In genomic region chr12:109153711-109154434, GRCh38 we compare ENCODE assay signal across 8 cellular contexts. TPM values are rescaled to one million over a fixed set of nuclear protein-coding genes. Genes with fewer than 3 reads are reported as not detected.
DNase-seq lines count a peak whose midpoint lies in the region; ATAC-seq and TF ChIP-seq lines count a peak whose summit lies in the region.

No MANE protein-coding gene starts in this region.

- no peak for ATAC-seq in CD8-positive, alpha-beta T cell
- no peak for ATAC-seq in HG03521 (IDR thresholded peaks at IDR 0.05; ENCODE audit: unreplicated experiment)

- no peaks in the 10 kb centered on the region for H3K36me3 ChIP-seq in CD8-positive, alpha-beta T cell (ENCODE audit: insufficient read depth, low read length)
- H3K36me3 ChIP-seq in OCI-LY3 (replicated peaks; ENCODE audit: low read depth, low read length) (no peaks in the 10 kb centered on the region), ectodermal cell (ENCODE audit: control insufficient read depth, insufficient read depth, low read length) (no peaks in the 10 kb centered on the region), mucosa of stomach (ENCODE audit: control insufficient read depth, insufficient read depth, low read length) (no peaks in the 10 kb centered on the region)

- H2AFZ ChIP-seq in OCI-LY3 (ENCODE audit: low read depth, low read length): no peak overlapping the region

- peaks cover 20% of the 10 kb centered on the region for H3K4me1 ChIP-seq in CD8-positive, alpha-beta T cell (ENCODE audit: insufficient read depth, low read length)
- peaks cover 5% of the 10 kb centered on the region; the same call in 1 of the 2 replicates for H3K4me1 ChIP-seq in OCI-LY3 (ENCODE audit: low read length)
- no peaks in the 10 kb centered on the region for H3K4me1 ChIP-seq in ectodermal cell (ENCODE audit: control insufficient read depth, insufficient read depth, low read length)
- peaks cover 18% of the 10 kb centered on the region for H3K4me1 ChIP-seq in mucosa of stomach (ENCODE audit: control insufficient read depth, insufficient read depth, low read length)

- H3K9me3 ChIP-seq in CD8-positive, alpha-beta T cell (ENCODE audit: low read length): no peaks in the 10 kb centered on the region
- H3K9me3 ChIP-seq in OCI-LY3 (ENCODE audit: insufficient read depth, low read length): no peaks in the 10 kb centered on the region
- no peaks in the 10 kb centered on the region for H3K9me3 ChIP-seq in ectodermal cell (ENCODE audit: control insufficient read depth, low read length)
- H3K9me3 ChIP-seq in mucosa of stomach (ENCODE audit: control insufficient read depth, low read length): no peaks in the 10 kb centered on the region

- no peaks in the 10 kb centered on the region for H3K27me3 ChIP-seq in CD8-positive, alpha-beta T cell (ENCODE audit: insufficient read depth, low read length)
- peaks cover 21% of the 10 kb centered on the region for H3K27me3 ChIP-seq in OCI-LY3 (ENCODE audit: low read depth, low read length)
- H3K27me3 ChIP-seq in ectodermal cell (ENCODE audit: control insufficient read depth, insufficient read depth, low read length, poor library complexity, severe bottlenecking): peaks cover 22% of the 10 kb centered on the region
- H3K27me3 ChIP-seq in mucosa of stomach (ENCODE audit: control insufficient read depth, insufficient read depth, low read length): no peaks in the 10 kb centered on the region

- CTCF ChIA-PET in CD8-positive, alpha-beta T cell (lab: Charles Lee): interaction anchor here (1.7 kb wide), 1 partner anchor 42 kb away, joined by 6 read pairs; no protein-coding TSS in a partner anchor

- H3K4me2 ChIP-seq in OCI-LY3 (ENCODE audit: low read length): peak overlapping the region; percentile 49

- peak in 2 of 7 experiments; percentile 12 to 51 for DNase-seq in CD8-positive, alpha-beta T cell
- DNase-seq in NK-92 (lab: John Stamatoyannopoulos, UW; ENCODE audit: unreplicated experiment): no peak
- DNase-seq in amniotic stem cell (lab: John Stamatoyannopoulos, UW): no peak
- no peak for DNase-seq in AML-193 (lab: John Stamatoyannopoulos, UW)

- peaks cover 3% of the 10 kb centered on the region for H3K27me3 Mint-ChIP-seq in CD8-positive, alpha-beta T cell (ENCODE audit: low read depth)

- H3K79me2 ChIP-seq in OCI-LY3 (ENCODE audit: low read length): no peaks in the 10 kb centered on the region

- H3K9ac ChIP-seq in OCI-LY3 (ENCODE audit: low read length): no peak overlapping the region
- H3K9ac ChIP-seq in mucosa of stomach (ENCODE audit: low read length): peak overlapping the region; percentile 66

- no peak for TF ChIP-seq CTCF in CD8-positive, alpha-beta T cell (IDR thresholded peaks at IDR 0.05)
- TF ChIP-seq CTCF in OCI-LY3 (IDR thresholded peaks at IDR 0.05; ENCODE audit: low read depth, low read length): no peak

- WGBS in ectodermal cell, 2 experiments: 55 to 58% methylated on average over 22 of the region's 22 CpGs

- peak overlapping the region; percentile 10 for H3K27ac ChIP-seq in CD8-positive, alpha-beta T cell (ENCODE audit: low read depth, low read length)
- H3K27ac ChIP-seq in OCI-LY3 (ENCODE audit: low read length) (no peak overlapping the region), ectodermal cell (ENCODE audit: insufficient read depth, low read depth, low read length, poor library complexity, severe bottlenecking) (no peak overlapping the region)

- peaks cover 3% of the 10 kb centered on the region for H3K36me3 Mint-ChIP-seq in CD8-positive, alpha-beta T cell

- POLR2A ChIA-PET in CD8-positive, alpha-beta T cell (lab: Charles Lee): interaction anchor here (0.6 to 1.2 kb wide), 3 partner anchors 14 to 78 kb away, joined by 3 read pairs; no protein-coding TSS in a partner anchor

- H3K4me3 Mint-ChIP-seq in CD8-positive, alpha-beta T cell: peak overlapping the region; percentile 95

- H4K20me1 ChIP-seq in OCI-LY3 (ENCODE audit: insufficient read depth, low read length): no peaks in the 10 kb centered on the region

- H3K27ac Mint-ChIP-seq in CD8-positive, alpha-beta T cell: peak overlapping the region; percentile 75

- no peaks in the 10 kb centered on the region for H3K9me3 Mint-ChIP-seq in CD8-positive, alpha-beta T cell

- intact Hi-C loops in CD8-positive, alpha-beta T cell (cut with DNase I, micrococcal nuclease): loop anchor here (1.0 to 10.0 kb wide), 12 partner anchors 42 to 592 kb away; partner anchors contain the start of genes ISCU (in 2 of the 2), SSH1 (in 2 of the 2), ALKBH2 (in 1 of the 2) and CORO1C (in 1 of the 2)

- peaks cover 17% of the 10 kb centered on the region for H3K4me1 Mint-ChIP-seq in CD8-positive, alpha-beta T cell (ENCODE audit: low read depth)

- H3K4me3 ChIP-seq in CD8-positive, alpha-beta T cell (ENCODE audit: low read depth, low read length): peak overlapping the region; percentile 60
- H3K4me3 ChIP-seq in OCI-LY3 (ENCODE audit: low read length) (peak overlapping the region; percentile 94), ectodermal cell (ENCODE audit: insufficient read depth, low read depth, low read length) (peak overlapping the region; percentile 63), mucosa of stomach (ENCODE audit: low read length) (peak overlapping the region; percentile 42)

RNA-seq across cellular contexts. Expression of gene ACACB, which starts 37.5 kb away (rescaled TPM):
- total RNA-seq in CD8-positive, alpha-beta T cell: 10 to 100 TPM; 20.2 to 23.4 TPM
- polyA plus RNA-seq in ectodermal cell (2013, experiment 1 of 4): 7.8 TPM
- polyA plus RNA-seq in ectodermal cell (2013, experiment 2 of 4): 8.1 TPM
- 6.3 TPM for polyA plus RNA-seq in ectodermal cell (2013, experiment 3 of 4)
- 7.0 TPM for polyA plus RNA-seq in ectodermal cell (2013, experiment 4 of 4)

RNA-seq across cellular contexts. Expression of gene UNG, which starts 56.5 kb away (rescaled TPM):
- 1 to 10 TPM; 4.5 to 4.7 TPM for total RNA-seq in CD8-positive, alpha-beta T cell
- polyA plus RNA-seq in ectodermal cell (2013, experiment 1 of 4): 129 TPM
- polyA plus RNA-seq in ectodermal cell (2013, experiment 2 of 4): 141 TPM
- 90.9 TPM for polyA plus RNA-seq in ectodermal cell (2013, experiment 3 of 4)
- 95.9 TPM for polyA plus RNA-seq in ectodermal cell (2013, experiment 4 of 4)

Comparison
In these comparisons a context has a peak if more than half of its experiments do, and no peak if none do; other contexts are left out.
1. H3K4me3 ChIP-seq: peak in every context shown above with its lines; median percentile 94 in OCI-LY3; 63 in ectodermal cell; 60 in CD8-positive, alpha-beta T cell; 42 in mucosa of stomach.